20 cellular contexts compared by ENCODE assay signal in the genomic region with DNA sequence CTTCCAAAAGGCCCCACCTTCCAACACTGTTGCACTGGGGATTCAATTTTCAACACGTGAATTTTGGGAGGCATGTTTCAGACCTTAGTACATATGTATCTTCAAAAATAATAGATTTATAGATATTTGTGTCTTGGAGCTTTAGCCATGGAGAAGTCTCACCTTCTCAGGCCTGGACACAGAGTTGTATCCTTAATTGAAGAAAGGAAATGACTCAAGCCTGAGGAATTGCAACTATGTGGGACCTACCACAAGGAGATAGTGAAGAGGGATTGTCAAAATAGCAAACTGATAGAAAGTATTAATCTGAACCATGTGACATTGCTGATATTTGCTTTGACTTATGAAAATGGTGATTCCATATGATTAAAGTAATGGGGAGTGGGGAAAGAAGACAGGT.
DNase-seq lines count a peak whose midpoint lies in the region; ATAC-seq and TF ChIP-seq lines count a peak whose summit lies in the region.
"Had no signal": no experiment of that assay in that cellular context is flagged by ENCODE, and none has a peak within 500 bp of the region (broad histone marks: within the 10 kb centered on the region; RNA-seq: fewer than 3 reads in every experiment).

No MANE protein-coding gene starts in this region.

- intact Hi-C loops in PC-3 (cut with micrococcal nuclease): no loop called here

- WGBS in mesodermal cell (ENCODE audit: insufficient coverage in 2 of 2), 2 experiments: no CpG with 5 or more reads among the region's 1 CpG

- no peaks in the 10 kb centered on the region for H3K36me3 Mint-ChIP-seq in chondrocyte (ENCODE audit: low read depth)
- H3K36me3 Mint-ChIP-seq: naive thymus-derived CD8-positive, alpha-beta T cell had no signal

- ATAC-seq in PC-3 (no peak), GM21423 (IDR thresholded peaks at IDR 0.05; ENCODE audit: unreplicated experiment) (no peak)
- ATAC-seq: heart right ventricle; naive thymus-derived CD8-positive, alpha-beta T cell had no signal

- no peak overlapping the region for H3K27ac Mint-ChIP-seq in chondrocyte (ENCODE audit: unreplicated experiment)
- H3K27ac Mint-ChIP-seq: activated B cell treated with CpG ODN at 0.5 μM for 24 hours; naive thymus-derived CD8-positive, alpha-beta T cell had no signal

- H2AFZ ChIP-seq in PC-3 (ENCODE audit: low read length): no peak overlapping the region

- H3K36me3 ChIP-seq in PC-3 (ENCODE audit: low read depth, low read length): no peaks in the 10 kb centered on the region
- no peaks in the 10 kb centered on the region for H3K36me3 ChIP-seq in mesodermal cell (ENCODE audit: control insufficient read depth, insufficient read depth, low read length)
- H3K36me3 ChIP-seq: BLaER1, suprapubic skin had no signal

- DNase-seq in GM03348 (ENCODE audit: low spot score): peak; percentile 7
- DNase-seq in PC-3: peak; percentile 14
- peak; percentile 47 for DNase-seq in epithelial cell of esophagus (ENCODE audit: low read depth)
- no peak for DNase-seq in amygdala (lab: John Stamatoyannopoulos, UW)
- DNase-seq in D341Med (ENCODE audit: low spot score): no peak
- DNase-seq in chondrocyte (ENCODE audit: low spot score): no peak
- DNase-seq: activated B cell treated with CpG ODN at 0.5 μM for 24 hours; activated CD8-positive, alpha-beta memory T cell treated with anti-CD3 and anti-CD28 coated beads, Interleukin-2, amount 50 U/mL, for 48 hours; activated naive CD4-positive, alpha-beta T cell treated with anti-CD3 and anti-CD28 coated beads, Interleukin-2, amount 50 U/mL, for 16 hours; heart right ventricle; KBM-7; naive thymus-derived CD8-positive, alpha-beta T cell; NCI-H1694 treated with DMSO at 0.1 percent for 48 hours; NCI-H510A treated with DMSO at 0.1 percent for 48 hours; OCI-M1 had no signal

- H3K4me3 Mint-ChIP-seq in chondrocyte (ENCODE audit: unreplicated experiment): no peak overlapping the region
- H3K4me3 Mint-ChIP-seq: activated B cell treated with CpG ODN at 0.5 μM for 24 hours; central memory CD8-positive, alpha-beta T cell; naive thymus-derived CD8-positive, alpha-beta T cell had no signal

- POLR2A ChIA-PET in PC-3 (lab: Charles Lee; ENCODE audit: unreplicated experiment): no interaction called here

- H3K4me1 ChIP-seq in PC-3 (ENCODE audit: insufficient read depth, low read length): no peaks in the 10 kb centered on the region
- H3K4me1 ChIP-seq in mesodermal cell (ENCODE audit: control insufficient read depth, insufficient read depth, low read length, poor library complexity, severe bottlenecking): peaks cover 13% of the 10 kb centered on the region
- H3K4me1 ChIP-seq: BLaER1, heart right ventricle, suprapubic skin had no signal

- no peaks in the 10 kb centered on the region for H3K27me3 ChIP-seq in PC-3 (ENCODE audit: low read length)
- H3K27me3 ChIP-seq: BLaER1, heart right ventricle, suprapubic skin had no signal

- H3K4me2 ChIP-seq in PC-3 (ENCODE audit: low read length): no peak overlapping the region
- H3K4me2 ChIP-seq: BLaER1 had no signal

- no peak overlapping the region for H3K4me3 ChIP-seq in PC-3 (ENCODE audit: low read length)
- H3K4me3 ChIP-seq in epithelial cell of esophagus (ENCODE audit: low read length): no peak overlapping the region
- H3K4me3 ChIP-seq in mesodermal cell (ENCODE audit: extremely low read depth, insufficient read depth, low read length, poor library complexity, severe bottlenecking): no peak overlapping the region
- H3K4me3 ChIP-seq: BLaER1, heart right ventricle, suprapubic skin had no signal

- no peaks in the 10 kb centered on the region for H4K20me1 ChIP-seq in PC-3 (ENCODE audit: low read length)
- H4K20me1 ChIP-seq: BLaER1 had no signal

- TF ChIP-seq CTCF in PC-3 (conservative IDR thresholded peaks at IDR 0.05; ENCODE audit: low read depth, low read length): no peak
- no peak for TF ChIP-seq CTCF in epithelial cell of esophagus (IDR thresholded peaks at IDR 0.05; ENCODE audit: insufficient read depth, low read depth, low read length, missing control alignments)
- TF ChIP-seq CTCF in chondrocyte (IDR thresholded peaks at IDR 0.05): no peak

- no peak overlapping the region for H3K9ac ChIP-seq in PC-3 (ENCODE audit: low read length)
- H3K9ac ChIP-seq: BLaER1 had no signal

- H3K27ac ChIP-seq in PC-3 (ENCODE audit: low read length) (no peak overlapping the region), mesodermal cell (ENCODE audit: low read depth, low read length, severe bottlenecking) (peak overlapping the region; percentile 46)
- H3K27ac ChIP-seq: BLaER1, heart right ventricle, suprapubic skin had no signal

- H3K27me3 Mint-ChIP-seq in chondrocyte (ENCODE audit: low read depth): no peaks in the 10 kb centered on the region
- H3K27me3 Mint-ChIP-seq: activated B cell treated with CpG ODN at 0.5 μM for 24 hours; central memory CD8-positive, alpha-beta T cell; naive thymus-derived CD8-positive, alpha-beta T cell had no signal

- no peaks in the 10 kb centered on the region for H3K9me3 Mint-ChIP-seq in chondrocyte (ENCODE audit: low read depth)
- H3K9me3 Mint-ChIP-seq: activated B cell treated with CpG ODN at 0.5 μM for 24 hours had no signal

- no peaks in the 10 kb centered on the region for H3F3A ChIP-seq in PC-3 (ENCODE audit: low read length, unreplicated experiment)

- no peaks in the 10 kb centered on the region for H3K9me2 ChIP-seq in PC-3 (replicated peaks; ENCODE audit: low read length)

- peaks cover 11% of the 10 kb centered on the region for H3K4me1 Mint-ChIP-seq in chondrocyte (ENCODE audit: low read depth)
- H3K4me1 Mint-ChIP-seq: activated B cell treated with CpG ODN at 0.5 μM for 24 hours; central memory CD8-positive, alpha-beta T cell; naive thymus-derived CD8-positive, alpha-beta T cell had no signal

- H3K79me2 ChIP-seq in PC-3 (ENCODE audit: low read length): no peaks in the 10 kb centered on the region

- no TSS peak for BruUV-seq in PC-3 (replicated peaks; lab: Mats Ljungman, UMichigan)

- CTCF ChIA-PET in PC-3 (lab: Charles Lee): no interaction called here

- H3K9me3 ChIP-seq in PC-3 (ENCODE audit: low read length): no peaks in the 10 kb centered on the region
- H3K9me3 ChIP-seq in mesodermal cell (ENCODE audit: control insufficient read depth, low read length): no peaks in the 10 kb centered on the region
- H3K9me3 ChIP-seq: BLaER1, heart right ventricle, suprapubic skin had no signal

Comparison
In these comparisons a context has a peak if more than half of its experiments do, and no peak if none do; other contexts are left out.
1. DNase-seq: peak in GM03348 (single experiment), PC-3 (single experiment) and epithelial cell of esophagus (single experiment); none in amygdala (0 of 56), D341Med (single experiment) and chondrocyte (single experiment).